ENCODE assay signal across 1 cellular context in the genomic region with DNA sequence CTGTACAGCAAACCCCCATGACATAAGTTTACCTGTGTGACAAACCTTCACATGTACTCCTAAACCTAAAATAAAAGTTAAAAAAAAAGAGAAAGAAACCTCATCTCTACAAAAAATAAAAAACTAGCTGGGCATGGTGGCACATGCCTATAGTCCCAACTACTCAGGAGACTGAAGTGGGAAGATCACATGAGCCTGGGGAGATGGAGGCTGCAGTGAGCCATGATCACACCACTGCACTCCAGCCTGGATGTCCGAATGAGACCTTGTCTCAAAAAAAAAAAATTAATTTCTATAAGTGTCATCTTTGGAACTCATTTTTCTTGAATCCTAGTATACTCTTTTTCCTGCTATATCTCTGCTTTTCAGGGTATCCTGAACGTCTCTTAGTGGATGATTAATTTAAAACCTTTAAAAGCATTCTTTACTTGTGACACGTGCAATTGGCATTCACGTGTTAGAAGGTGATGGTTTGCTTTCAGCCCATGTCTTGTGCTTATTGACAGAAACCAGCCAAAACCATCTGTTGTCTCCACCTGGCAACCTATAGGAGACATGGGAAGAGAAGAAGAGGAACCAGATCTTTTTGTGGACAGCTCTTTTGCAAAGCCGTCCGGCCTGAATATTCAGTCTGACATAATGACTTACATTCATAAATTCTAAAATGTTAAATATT.
TF ChIP-seq lines count a peak whose summit lies in the region.

No MANE protein-coding gene starts in this region.

TF ChIP-seq in IMR-90, 13 proteins besides CTCF, POLR2A, EP300 and RAD21:
- TF ChIP-seq BHLHE40 (IDR thresholded peaks at IDR 0.05; ENCODE audit: low read depth, low read length): no peak
- TF ChIP-seq MAFK (IDR thresholded peaks at IDR 0.05; ENCODE audit: low read depth, low read length): no peak
- TF ChIP-seq SMC3 (IDR thresholded peaks at IDR 0.05; ENCODE audit: low read depth, low read length): no peak
- no peak for TF ChIP-seq MXI1 (IDR thresholded peaks at IDR 0.05; ENCODE audit: borderline replicate concordance, low read depth, low read length)
- TF ChIP-seq CEBPB (IDR thresholded peaks at IDR 0.05; ENCODE audit: low read depth, low read length): no peak
